Comparison of ENCODE assay signal across 1 cellular context in the genomic region with DNA sequence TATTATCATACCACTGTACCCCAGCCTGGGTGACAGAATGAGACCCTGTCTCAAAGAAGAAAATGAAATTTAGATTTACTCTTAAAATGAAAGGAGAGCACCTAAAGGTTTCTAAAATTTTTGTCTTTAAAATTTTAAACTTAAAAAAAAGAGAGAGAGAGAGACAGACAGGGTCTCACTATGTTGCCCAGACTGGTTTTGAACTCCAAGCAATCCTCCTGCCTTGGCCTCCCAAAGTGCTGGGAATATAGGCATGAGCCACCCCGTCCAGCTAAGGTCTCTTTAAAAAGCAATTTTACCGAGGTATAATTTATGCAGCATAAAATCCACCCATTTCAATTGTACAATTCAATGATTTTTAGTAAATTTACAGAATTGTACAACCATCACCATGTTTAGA.
TF ChIP-seq lines count a peak whose summit lies in the region.

No MANE protein-coding gene starts in this region.

TF ChIP-seq in GM12878, 131 proteins besides CTCF, POLR2A, EP300 and RAD21:
- TF ChIP-seq ESRRA (IDR thresholded peaks at IDR 0.05; ENCODE audit: low read length): no peak
- TF ChIP-seq KDM1A (IDR thresholded peaks at IDR 0.05; ENCODE audit: borderline replicate concordance): no peak
- TF ChIP-seq EZH2 (IDR thresholded peaks at IDR 0.05; ENCODE audit: borderline replicate concordance, control insufficient read depth, low read depth, low read length): no peak
- TF ChIP-seq SREBF1 (IDR thresholded peaks at IDR 0.05; ENCODE audit: low read length): no peak
- TF ChIP-seq USF1 (IDR thresholded peaks at IDR 0.05; ENCODE audit: borderline replicate concordance, extremely low read length, insufficient read depth, low read depth, low read length): no peak
- no peak for TF ChIP-seq SMAD1 (IDR thresholded peaks at IDR 0.05; ENCODE audit: low read depth, partially characterized antibody)
- no peak for TF ChIP-seq PAX8 (IDR thresholded peaks at IDR 0.05)
- TF ChIP-seq WRNIP1 (IDR thresholded peaks at IDR 0.05; ENCODE audit: borderline replicate concordance, low read depth, low read length): no peak
- no peak for TF ChIP-seq CBX5 (IDR thresholded peaks at IDR 0.05; ENCODE audit: low read depth)
- no peak for TF ChIP-seq CHD2 (IDR thresholded peaks at IDR 0.05; ENCODE audit: borderline replicate concordance, low read depth, low read length)
- TF ChIP-seq NFYA (IDR thresholded peaks at IDR 0.05; ENCODE audit: borderline replicate concordance, low read depth, low read length): no peak
- TF ChIP-seq NBN (IDR thresholded peaks at IDR 0.05): no peak
- no peak for TF ChIP-seq RBBP5 (conservative IDR thresholded peaks at IDR 0.05)
- TF ChIP-seq POLR2AphosphoS2 (IDR thresholded peaks at IDR 0.05; ENCODE audit: low read depth, low read length): no peak
- no peak for TF ChIP-seq ZBTB40 (IDR thresholded peaks at IDR 0.05; ENCODE audit: borderline replicate concordance)
- no peak for TF ChIP-seq CREB1 (IDR thresholded peaks at IDR 0.05; ENCODE audit: low read depth)
- no peak for TF ChIP-seq ZBTB11 (CRISPR knock-in tag; IDR thresholded peaks at IDR 0.05)
- no peak for TF ChIP-seq ZNF207 (IDR thresholded peaks at IDR 0.05; ENCODE audit: borderline replicate concordance)
- TF ChIP-seq KAT2A (conservative IDR thresholded peaks at IDR 0.05; ENCODE audit: control insufficient read depth, low read depth, low read length): no peak
